1 cellular context compared by ENCODE assay signal in the genomic region with DNA sequence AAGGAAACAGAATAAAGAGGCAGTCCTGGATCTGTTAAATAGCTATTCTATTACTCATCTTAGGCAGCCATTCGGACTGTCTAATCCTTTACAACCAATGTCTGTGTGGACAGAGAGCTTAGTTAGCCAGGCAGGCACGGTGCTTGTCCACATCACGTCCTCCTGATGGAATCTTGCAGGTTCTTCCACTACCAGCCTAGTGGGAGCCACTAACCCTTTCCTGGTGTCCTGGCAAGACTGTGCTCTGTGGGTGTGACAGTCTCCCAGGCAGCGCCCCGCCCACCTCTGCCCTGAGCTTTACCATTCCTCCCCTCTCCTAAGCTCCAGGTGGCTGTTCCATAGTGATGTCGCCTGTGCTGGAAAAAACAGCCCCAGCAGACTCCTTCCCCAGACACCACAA.
TF ChIP-seq lines count a peak whose summit lies in the region.

No MANE protein-coding gene starts in this region.

TF ChIP-seq in SK-N-SH treated with all-trans-retinoic acid at 6 μM for 48 hours, 23 proteins besides CTCF, POLR2A, EP300 and RAD21 (continued from another document):
- TF ChIP-seq, protein P1, sequence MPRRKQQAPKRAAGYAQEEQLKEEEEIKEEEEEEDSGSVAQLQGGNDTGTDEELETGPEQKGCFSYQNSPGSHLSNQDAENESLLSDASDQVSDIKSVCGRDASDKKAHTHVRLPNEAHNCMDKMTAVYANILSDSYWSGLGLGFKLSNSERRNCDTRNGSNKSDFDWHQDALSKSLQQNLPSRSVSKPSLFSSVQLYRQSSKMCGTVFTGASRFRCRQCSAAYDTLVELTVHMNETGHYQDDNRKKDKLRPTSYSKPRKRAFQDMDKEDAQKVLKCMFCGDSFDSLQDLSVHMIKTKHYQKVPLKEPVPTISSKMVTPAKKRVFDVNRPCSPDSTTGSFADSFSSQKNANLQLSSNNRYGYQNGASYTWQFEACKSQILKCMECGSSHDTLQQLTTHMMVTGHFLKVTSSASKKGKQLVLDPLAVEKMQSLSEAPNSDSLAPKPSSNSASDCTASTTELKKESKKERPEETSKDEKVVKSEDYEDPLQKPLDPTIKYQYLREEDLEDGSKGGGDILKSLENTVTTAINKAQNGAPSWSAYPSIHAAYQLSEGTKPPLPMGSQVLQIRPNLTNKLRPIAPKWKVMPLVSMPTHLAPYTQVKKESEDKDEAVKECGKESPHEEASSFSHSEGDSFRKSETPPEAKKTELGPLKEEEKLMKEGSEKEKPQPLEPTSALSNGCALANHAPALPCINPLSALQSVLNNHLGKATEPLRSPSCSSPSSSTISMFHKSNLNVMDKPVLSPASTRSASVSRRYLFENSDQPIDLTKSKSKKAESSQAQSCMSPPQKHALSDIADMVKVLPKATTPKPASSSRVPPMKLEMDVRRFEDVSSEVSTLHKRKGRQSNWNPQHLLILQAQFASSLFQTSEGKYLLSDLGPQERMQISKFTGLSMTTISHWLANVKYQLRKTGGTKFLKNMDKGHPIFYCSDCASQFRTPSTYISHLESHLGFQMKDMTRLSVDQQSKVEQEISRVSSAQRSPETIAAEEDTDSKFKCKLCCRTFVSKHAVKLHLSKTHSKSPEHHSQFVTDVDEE (CRISPR knock-in tag; IDR thresholded peaks at IDR 0.05) = no peak
- TF ChIP-seq ZNF70 (CRISPR knock-in tag; IDR thresholded peaks at IDR 0.05) = no peak
TF ChIP-seq in SK-N-SH treated with all-trans-retinoic acid at 6 μM for 48 hours: peak in this region for 0.
